8 cellular contexts compared by ENCODE assay signal in genomic region chr6:27830665-27831433, GRCh38.
DNase-seq lines count a peak whose midpoint lies in the region; ATAC-seq, FAIRE-seq and TF ChIP-seq lines count a peak whose summit lies in the region.
"Not testable (repeated sequence)": the region's sequence is repeated elsewhere in the genome, so short reads cannot be mapped to it uniquely, and the experiment has no call there.

No MANE protein-coding gene starts in this region.

- not testable (repeated sequence) for H3K27me3 ChIP-seq in OCI-LY1 (ENCODE audit: insufficient read depth, low read length); endothelial cell of umbilical vein (ENCODE audit: control insufficient read depth in 2 of 2, insufficient read depth in 2 of 2, low read length in 2 of 2); mesendoderm (ENCODE audit: insufficient read depth, low read length, poor library complexity)

- BruUV-seq in endothelial cell of umbilical vein (replicated peaks; lab: Mats Ljungman, UMichigan) = TSS peak; percentile 96

- peak overlapping the region; percentile 60 for H3K18ac ChIP-seq in mesendoderm (ENCODE audit: low read length)

- intact Hi-C loops in endothelial cell of umbilical vein (cut with micrococcal nuclease) = loop anchor here (10.0 kb wide), 1 partner anchor 1806 kb away; a partner anchor contains a TSS

- not testable (repeated sequence) for H3K36me3 ChIP-seq in OCI-LY1 (ENCODE audit: insufficient read depth, low read length); endothelial cell of umbilical vein (ENCODE audit: control insufficient read depth in 2 of 2, extremely low read depth in 1 of 2, insufficient read depth in 2 of 2, low read length in 2 of 2); mesendoderm (ENCODE audit: control insufficient read depth, insufficient read depth, low read length)

- H3K9ac ChIP-seq in OCI-LY1 (ENCODE audit: low read length) (peak overlapping the region; percentile 81), endothelial cell of umbilical vein (replicated peaks; ENCODE audit: extremely low read depth, insufficient read depth, low read length) (peak overlapping the region; percentile 89), mesendoderm (ENCODE audit: low read length) (peak overlapping the region; percentile 98)

- H3K4me2 ChIP-seq in OCI-LY1 (ENCODE audit: low read length) (peak overlapping the region; percentile 71), endothelial cell of umbilical vein (ENCODE audit: insufficient read depth, low read length) (peak overlapping the region; percentile 90), mesendoderm (ENCODE audit: low read length) (peak overlapping the region; percentile 88)

- H2AK5ac ChIP-seq in mesendoderm (ENCODE audit: low read length) = not testable (repeated sequence)

- not testable (repeated sequence) for H4K5ac ChIP-seq in mesendoderm (ENCODE audit: low read length)

- not testable (repeated sequence) for H3K9me3 ChIP-seq in OCI-LY1 (ENCODE audit: low read length); endothelial cell of umbilical vein (replicated peaks; ENCODE audit: control insufficient read depth, insufficient read depth, low read length)

- not testable (repeated sequence) for TF ChIP-seq CTCF in OCI-LY1 (IDR thresholded peaks at IDR 0.05; ENCODE audit: low read length); endothelial cell of umbilical vein (IDR thresholded peaks at IDR 0.05; ENCODE audit: extremely low read depth in 1 of 2, insufficient read depth in 1 of 2, low read depth in 1 of 2, low read length in 2 of 2)

- dilution Hi-C loops in endothelial cell of umbilical vein (cut with MboI; ENCODE audit: extremely low pct_ligation_motif_present, low sequenced_read_pairs) = not testable (repeated sequence)

- DNase-seq in ELF-1 (ENCODE audit: low read depth, low spot score) (peak; percentile 69), activated T-cell treated with anti-CD3 and anti-CD28 coated beads for 48 hours (ENCODE audit: low read depth) (peak; percentile 31), endothelial cell of umbilical vein (ENCODE audit: low read depth, low spot score) (peak; percentile 73), mesendoderm (peak; percentile 82)
- DNase-seq in stimulated activated naive CD8-positive, alpha-beta T cell treated with anti-CD3 and anti-CD28 coated beads, Interleukin-15, amount 100 ng/mL, for 72 hours = peak; percentile 76 to 83

- H3K4me3 ChIP-seq in OCI-LY1 (ENCODE audit: low read depth, low read length, poor library complexity, severe bottlenecking) = peak overlapping the region; percentile 64
- H3K4me3 ChIP-seq in endothelial cell of umbilical vein (replicated peaks in 1 of 3; ENCODE audit: insufficient read depth in 1 of 3, low read depth in 1 of 3, low read length in 3 of 3) = peak overlapping the region; percentile 18 to 73 (median 68)
- peak overlapping the region; percentile 99 for H3K4me3 ChIP-seq in mesendoderm (ENCODE audit: low read length)

- not testable (repeated sequence) for H3K4ac ChIP-seq in mesendoderm (ENCODE audit: low read depth, low read length)

- H3K27me3 Mint-ChIP-seq in stimulated activated naive CD8-positive, alpha-beta T cell treated with anti-CD3 and anti-CD28 coated beads, Interleukin-15, amount 100 ng/mL, for 72 hours = not testable (repeated sequence)

- peak overlapping the region; percentile 64 for H2BK5ac ChIP-seq in mesendoderm (ENCODE audit: low read length)

- TF ChIP-seq POLR2A in endothelial cell of umbilical vein (IDR thresholded peaks at IDR 0.05; ENCODE audit: low read depth, low read length) = peak; percentile 75

- H2AFZ ChIP-seq in OCI-LY1 (ENCODE audit: low read length); endothelial cell of umbilical vein (ENCODE audit: low read depth, low read length): not testable (repeated sequence)

- H3K27ac Mint-ChIP-seq in stimulated activated naive CD8-positive, alpha-beta T cell treated with anti-CD3 and anti-CD28 coated beads, Interleukin-15, amount 100 ng/mL, for 72 hours = peak overlapping the region; percentile 96 to 99

- H3K9me1 ChIP-seq in endothelial cell of umbilical vein (replicated peaks; ENCODE audit: control insufficient read depth, extremely low read depth, insufficient read depth, low read length) = not testable (repeated sequence)

- not testable (repeated sequence) for H4K8ac ChIP-seq in mesendoderm (ENCODE audit: low read depth, low read length)

- H3K27ac ChIP-seq in OCI-LY1 (ENCODE audit: low read depth, low read length, poor library complexity, severe bottlenecking) (peak overlapping the region; percentile 100), endothelial cell of umbilical vein (ENCODE audit: insufficient read depth, low read depth, low read length) (peak overlapping the region; percentile 71), mesendoderm (ENCODE audit: low read depth, low read length) (peak overlapping the region; percentile 94)

- H3K4me1 Mint-ChIP-seq in stimulated activated naive CD8-positive, alpha-beta T cell treated with anti-CD3 and anti-CD28 coated beads, Interleukin-15, amount 100 ng/mL, for 72 hours = peaks cover 45% of the 10 kb centered on the region

- WGBS in mesendoderm (ENCODE audit: extremely low coverage, insufficient coverage, low lambda C conversion rate) = no CpG with 5 or more reads among the region's 51 CpGs

- not testable (repeated sequence) for FAIRE-seq in endothelial cell of umbilical vein (lab: Jason Lieb, UNC)

- peaks cover 45% of the 10 kb centered on the region for H3K4me1 ChIP-seq in OCI-LY1 (ENCODE audit: insufficient read depth, low read length, severe bottlenecking)
- peaks cover 15% of the 10 kb centered on the region for H3K4me1 ChIP-seq in endothelial cell of umbilical vein (ENCODE audit: control insufficient read depth, extremely low read depth, insufficient read depth, low read length)
- H3K4me1 ChIP-seq in mesendoderm (ENCODE audit: control insufficient read depth, low read depth, low read length) = not testable (repeated sequence)

- POLR2A ChIA-PET in endothelial cell of umbilical vein (lab: Charles Lee) = interaction anchor here (0.6 to 1.8 kb wide), 6 partner anchors 16 to 62 kb away, joined by 3 to 13 read pairs (median 8); a partner anchor contains a TSS

- H3K79me1 ChIP-seq in mesendoderm (ENCODE audit: low read length) = not testable (repeated sequence)

- H3K9me3 Mint-ChIP-seq in stimulated activated naive CD8-positive, alpha-beta T cell treated with anti-CD3 and anti-CD28 coated beads, Interleukin-15, amount 100 ng/mL, for 72 hours = not testable (repeated sequence)

- ATAC-seq in GM21423 (IDR thresholded peaks at IDR 0.05; ENCODE audit: unreplicated experiment) (peak; percentile 64), HG03442 (IDR thresholded peaks at IDR 0.05; ENCODE audit: unreplicated experiment) (peak; percentile 62)
- ATAC-seq in stimulated activated naive CD8-positive, alpha-beta T cell treated with anti-CD3 and anti-CD28 coated beads, Interleukin-15, amount 100 ng/mL, for 72 hours = peak; percentile 91

- not testable (repeated sequence) for H4K20me1 ChIP-seq in OCI-LY1 (ENCODE audit: insufficient read depth, low read length); endothelial cell of umbilical vein (replicated peaks; ENCODE audit: control insufficient read depth, extremely low read depth, insufficient read depth, low read length)

- H3F3A ChIP-seq in OCI-LY1 (ENCODE audit: insufficient read depth, low read length) = not testable (repeated sequence)

- H3K79me2 ChIP-seq in OCI-LY1 (ENCODE audit: insufficient read depth, low read length); endothelial cell of umbilical vein (ENCODE audit: control insufficient read depth, insufficient read depth, low read length); mesendoderm (ENCODE audit: control insufficient read depth, insufficient read depth, low read length): not testable (repeated sequence)

- not testable (repeated sequence) for H2BK120ac ChIP-seq in mesendoderm (ENCODE audit: low read depth, low read length)

- peak overlapping the region; percentile 86 to 89 for H3K4me3 Mint-ChIP-seq in stimulated activated naive CD8-positive, alpha-beta T cell treated with anti-CD3 and anti-CD28 coated beads, Interleukin-15, amount 100 ng/mL, for 72 hours

- not testable (repeated sequence) for H2BK15ac ChIP-seq in mesendoderm (replicated peaks; ENCODE audit: low read depth)

- H3K56ac ChIP-seq in mesendoderm (ENCODE audit: low read length) = peak overlapping the region; percentile 92

- CTCF ChIA-PET in endothelial cell of umbilical vein (lab: Charles Lee) = interaction anchor here (0.6 kb wide), 1 partner anchor 65 kb away, joined by 3 read pairs; no protein-coding TSS in a partner anchor

- H3K23ac ChIP-seq in mesendoderm (ENCODE audit: low read length) = peak overlapping the region; percentile 89

- H3K9me2 ChIP-seq in OCI-LY1 (ENCODE audit: low read depth, low read length) = not testable (repeated sequence)

TF ChIP-seq in endothelial cell of umbilical vein, 7 proteins besides CTCF, POLR2A, EP300 and RAD21:
- TF ChIP-seq POLR2AphosphoS5 (IDR thresholded peaks at IDR 0.05; ENCODE audit: insufficient read depth, low read depth, low read length) = peak; percentile 65
TF ChIP-seq in endothelial cell of umbilical vein: peak in this region for 1; not testable (repeated sequence) for 6.

Comparison
In these comparisons a context has a peak if more than half of its experiments do, and no peak if none do; other contexts are left out.
1. Peak in every context shown above with its lines: DNase-seq, ATAC-seq, H3K4me3 ChIP-seq and H3K27ac ChIP-seq.
2. DNase-seq: peak in every context shown above with its lines; median percentile 82 in mesendoderm; 80 in stimulated activated naive CD8-positive, alpha-beta T cell treated with anti-CD3 and anti-CD28 coated beads, Interleukin-15, amount 100 ng/mL, for 72 hours; 73 in endothelial cell of umbilical vein; 69 in ELF-1; 31 in activated T-cell treated with anti-CD3 and anti-CD28 coated beads for 48 hours.